16 cellular contexts compared by ENCODE assay signal in the genomic region with DNA sequence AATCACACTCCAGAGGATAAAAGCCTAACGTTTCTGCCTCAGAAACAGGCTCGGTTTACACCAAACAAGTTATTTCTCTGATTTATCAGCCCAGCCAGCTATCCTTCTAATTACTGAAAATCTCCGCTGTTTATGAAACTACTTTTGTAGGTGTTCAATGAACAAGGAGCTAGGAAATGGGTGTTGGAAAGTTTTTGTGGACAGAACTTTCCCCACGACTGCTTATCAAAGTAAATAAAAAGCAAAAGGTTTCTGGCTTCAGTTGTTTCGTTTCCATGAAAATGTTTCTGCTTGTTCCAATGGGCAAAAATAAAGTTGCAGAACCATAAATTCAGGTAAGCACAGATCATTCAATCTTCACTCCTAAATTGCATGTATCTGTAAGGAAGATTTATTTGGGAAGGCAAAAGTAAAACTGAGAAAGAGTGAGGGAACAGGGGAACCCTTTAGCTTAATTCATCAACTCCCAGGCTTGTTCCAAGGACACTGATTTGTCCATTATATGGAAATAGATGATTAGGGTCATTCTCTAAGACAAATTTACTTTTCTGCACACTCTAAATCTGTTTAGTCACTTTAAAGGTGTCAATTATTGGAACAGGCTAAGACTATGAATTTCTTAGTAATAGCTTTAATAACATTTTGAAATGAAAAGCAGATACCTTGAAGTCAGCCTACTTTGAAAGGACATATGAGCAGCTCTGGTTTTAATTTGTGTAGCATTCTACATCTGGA.
DNase-seq lines count a peak whose midpoint lies in the region; ATAC-seq and TF ChIP-seq lines count a peak whose summit lies in the region.
"Had no signal": no experiment of that assay in that cellular context is flagged by ENCODE, and none has a peak within 500 bp of the region (broad histone marks: within the 10 kb centered on the region; RNA-seq: fewer than 3 reads in every experiment).

No MANE protein-coding gene starts in this region.

- H3K36me3 Mint-ChIP-seq in CD14-positive monocyte = no peaks in the 10 kb centered on the region

- no peak overlapping the region for H4K8ac ChIP-seq in mesenchymal stem cell (ENCODE audit: low read length)

- H3K4me2 ChIP-seq in mesenchymal stem cell (ENCODE audit: low read length, poor library complexity, severe bottlenecking) = peak overlapping the region; percentile 72

- H3K4me1 Mint-ChIP-seq in CD14-positive monocyte = peaks cover 3% of the 10 kb centered on the region

- H3K4ac ChIP-seq in mesenchymal stem cell (ENCODE audit: low read depth in 1 of 2, low read length in 2 of 2) = no peak overlapping the region

- ATAC-seq in HG02981 (IDR thresholded peaks at IDR 0.05; ENCODE audit: unreplicated experiment) = no peak
- ATAC-seq in HG03175 (IDR thresholded peaks at IDR 0.05; ENCODE audit: unreplicated experiment) = no peak

- H3K79me1 ChIP-seq in mesenchymal stem cell (replicated peaks; ENCODE audit: low read length, poor library complexity, severe bottlenecking) = no peaks in the 10 kb centered on the region

- no peak overlapping the region for H2BK5ac ChIP-seq in mesenchymal stem cell (ENCODE audit: low read depth, low read length, poor library complexity, severe bottlenecking)

- H3K9me3 Mint-ChIP-seq in CD14-positive monocyte = peaks cover 0 to 12% (median 7%) of the 10 kb centered on the region in 7 donors
- H3K9me3 Mint-ChIP-seq: stimulated activated naive CD8-positive, alpha-beta T cell treated with anti-CD3 and anti-CD28 coated beads, Interleukin-15, Interleukin-2, amounts not matched to agents 100 ng/mL and 50 ng/mL, for 24 hours had no signal

- peak overlapping the region; percentile 47 for H3K4me3 ChIP-seq in HUES64 (ENCODE audit: low read length)
- H3K4me3 ChIP-seq in duodenal mucosa (ENCODE audit: low read depth in 1 of 2, low read length in 2 of 2) = peak overlapping the region; percentile 33 to 40
- H3K4me3 ChIP-seq in mesenchymal stem cell (ENCODE audit: insufficient read depth in 1 of 2, low read depth in 1 of 2, low read length in 2 of 2) = peak overlapping the region in 1 of 2 experiments; percentile 67
- peak overlapping the region; percentile 48 to 67 for H3K4me3 ChIP-seq in stomach smooth muscle (ENCODE audit: low read length in 2 of 2)
- H3K4me3 ChIP-seq: SJSA1 had no signal

- H3K9ac ChIP-seq in HUES64 (ENCODE audit: low read depth, low read length) (no peak overlapping the region), duodenal mucosa (ENCODE audit: low read depth in 1 of 2, low read length in 2 of 2) (peak overlapping the region in 1 of 2 donors; percentile 11), mesenchymal stem cell (ENCODE audit: low read length) (peak overlapping the region; percentile 57), stomach smooth muscle (ENCODE audit: low read length in 2 of 2) (no peak overlapping the region)

- no peak for TF ChIP-seq CTCF in CD14-positive monocyte (IDR thresholded peaks at IDR 0.05)

- no peaks in the 10 kb centered on the region for H3K9me3 ChIP-seq in HUES64 (ENCODE audit: insufficient read depth, low read depth, low read length)
- no peaks in the 10 kb centered on the region for H3K9me3 ChIP-seq in duodenal mucosa (ENCODE audit: control insufficient read depth in 1 of 2, low read length in 2 of 2)
- no peaks in the 10 kb centered on the region for H3K9me3 ChIP-seq in mesenchymal stem cell (ENCODE audit: control insufficient read depth, low read length)
- no peaks in the 10 kb centered on the region for H3K9me3 ChIP-seq in stomach smooth muscle (ENCODE audit: control insufficient read depth in 2 of 2, low read length in 2 of 2)
- H3K9me3 ChIP-seq: SJSA1 had no signal

- no peak overlapping the region for H3K27ac Mint-ChIP-seq in CD14-positive monocyte
- H3K27ac Mint-ChIP-seq: stimulated activated naive CD8-positive, alpha-beta T cell treated with anti-CD3 and anti-CD28 coated beads, Interleukin-15, Interleukin-2, amounts not matched to agents 100 ng/mL and 50 ng/mL, for 24 hours had no signal

- H2BK12ac ChIP-seq in mesenchymal stem cell (ENCODE audit: low read length in 2 of 2) = no peak overlapping the region

- H3K14ac ChIP-seq in mesenchymal stem cell (ENCODE audit: low read length in 2 of 2) = no peak overlapping the region

- no peak overlapping the region for H2BK15ac ChIP-seq in mesenchymal stem cell (ENCODE audit: low read depth, poor library complexity, severe bottlenecking)

- no peak overlapping the region for H3K23ac ChIP-seq in mesenchymal stem cell (ENCODE audit: low read length in 2 of 2)

- DNase-seq in mesenchymal stem cell = no peak
- DNase-seq in CD14-positive monocyte (ENCODE audit: low spot score) = no peak
- DNase-seq: aorta; islet precursor cell; KG1; NCI-H1694 treated with DMSO at 0.1 percent for 48 hours; NCI-H774; stimulated activated CD4-positive, alpha-beta T cell treated with anti-CD3 and anti-CD28 coated beads, Interleukin-4, amount 100 ng/mL, for 4 hours had no signal

- peaks cover 55% of the 10 kb centered on the region for H3K27me3 ChIP-seq in HUES64 (ENCODE audit: insufficient read depth, low read length)
- peaks cover 3 to 4% of the 10 kb centered on the region in 2 donors for H3K27me3 ChIP-seq in duodenal mucosa (ENCODE audit: control insufficient read depth in 1 of 2, insufficient read depth in 2 of 2, low read length in 2 of 2)
- H3K27me3 ChIP-seq in mesenchymal stem cell (ENCODE audit: control insufficient read depth in 1 of 2, insufficient read depth in 1 of 2, low read length in 2 of 2) = peaks cover 0 to 7% of the 10 kb centered on the region in 2 experiments
- H3K27me3 ChIP-seq in stomach smooth muscle (ENCODE audit: control insufficient read depth in 1 of 2, insufficient read depth in 2 of 2, low read length in 2 of 2) = peaks cover 16 to 34% of the 10 kb centered on the region in 2 donors
- H3K27me3 ChIP-seq: SJSA1 had no signal

- H4K91ac ChIP-seq in mesenchymal stem cell (ENCODE audit: low read length) = no peak overlapping the region

- peaks cover 48 to 62% (median 53%) of the 10 kb centered on the region in 3 donors for H3K27me3 Mint-ChIP-seq in CD14-positive monocyte (ENCODE audit: low read depth in 3 of 3)

- peak overlapping the region in 1 of 2 experiments; percentile 7 for H3K18ac ChIP-seq in mesenchymal stem cell (ENCODE audit: low read depth in 1 of 2, low read length in 2 of 2)

- H3K4me1 ChIP-seq in HUES64 (ENCODE audit: insufficient read depth, low read length) (peaks cover 37% of the 10 kb centered on the region), duodenal mucosa (ENCODE audit: control insufficient read depth in 1 of 2, insufficient read depth in 2 of 2, low read length in 2 of 2) (peaks cover 0 to 6% of the 10 kb centered on the region in 2 donors), mesenchymal stem cell (ENCODE audit: control insufficient read depth, insufficient read depth, low read depth, low read length) (peaks cover 10% of the 10 kb centered on the region), stomach smooth muscle (ENCODE audit: control insufficient read depth, insufficient read depth, low read length) (peaks cover 7% of the 10 kb centered on the region)
- H3K4me1 ChIP-seq: SJSA1 had no signal

- intact Hi-C loops in CD14-positive monocyte (cut with micrococcal nuclease) = no loop called here

- H3K4me3 Mint-ChIP-seq in CD14-positive monocyte = peak overlapping the region in 1 of 2 donors; percentile 78

- 44% methylated on average over 4 of the region's 5 CpGs for WGBS in HUES64
- 78% methylated on average over 3 of the region's 5 CpGs for WGBS in mesenchymal stem cell

- H3K27ac ChIP-seq in HUES64 (ENCODE audit: low read depth, low read length) (no peak overlapping the region), duodenal mucosa (ENCODE audit: low read depth, low read length) (no peak overlapping the region), mesenchymal stem cell (ENCODE audit: low read length, poor library complexity, severe bottlenecking) (no peak overlapping the region), stomach smooth muscle (ENCODE audit: low read length) (no peak overlapping the region)
- H3K27ac ChIP-seq: epithelial cell of prostate, SJSA1 had no signal

- H2AK5ac ChIP-seq in mesenchymal stem cell (ENCODE audit: low read length, severe bottlenecking) = no peak overlapping the region

- no peak overlapping the region for H2BK120ac ChIP-seq in mesenchymal stem cell (ENCODE audit: low read depth, low read length)

- H3K36me3 ChIP-seq in HUES64 (ENCODE audit: insufficient read depth, low read length) (no peaks in the 10 kb centered on the region), duodenal mucosa (ENCODE audit: control insufficient read depth in 1 of 2, insufficient read depth in 2 of 2, low read length in 2 of 2) (no peaks in the 10 kb centered on the region), mesenchymal stem cell (ENCODE audit: control insufficient read depth in 1 of 2, insufficient read depth in 2 of 2, low read depth in 1 of 2, low read length in 2 of 2) (no peaks in the 10 kb centered on the region), stomach smooth muscle (ENCODE audit: control insufficient read depth in 2 of 2, insufficient read depth in 2 of 2, low read length in 2 of 2) (no peaks in the 10 kb centered on the region)
- H3K36me3 ChIP-seq: SJSA1 had no signal

- H2AFZ ChIP-seq in mesenchymal stem cell (ENCODE audit: low read depth, low read length) = no peak overlapping the region
